8 cellular contexts compared by ENCODE assay signal in the genomic region with DNA sequence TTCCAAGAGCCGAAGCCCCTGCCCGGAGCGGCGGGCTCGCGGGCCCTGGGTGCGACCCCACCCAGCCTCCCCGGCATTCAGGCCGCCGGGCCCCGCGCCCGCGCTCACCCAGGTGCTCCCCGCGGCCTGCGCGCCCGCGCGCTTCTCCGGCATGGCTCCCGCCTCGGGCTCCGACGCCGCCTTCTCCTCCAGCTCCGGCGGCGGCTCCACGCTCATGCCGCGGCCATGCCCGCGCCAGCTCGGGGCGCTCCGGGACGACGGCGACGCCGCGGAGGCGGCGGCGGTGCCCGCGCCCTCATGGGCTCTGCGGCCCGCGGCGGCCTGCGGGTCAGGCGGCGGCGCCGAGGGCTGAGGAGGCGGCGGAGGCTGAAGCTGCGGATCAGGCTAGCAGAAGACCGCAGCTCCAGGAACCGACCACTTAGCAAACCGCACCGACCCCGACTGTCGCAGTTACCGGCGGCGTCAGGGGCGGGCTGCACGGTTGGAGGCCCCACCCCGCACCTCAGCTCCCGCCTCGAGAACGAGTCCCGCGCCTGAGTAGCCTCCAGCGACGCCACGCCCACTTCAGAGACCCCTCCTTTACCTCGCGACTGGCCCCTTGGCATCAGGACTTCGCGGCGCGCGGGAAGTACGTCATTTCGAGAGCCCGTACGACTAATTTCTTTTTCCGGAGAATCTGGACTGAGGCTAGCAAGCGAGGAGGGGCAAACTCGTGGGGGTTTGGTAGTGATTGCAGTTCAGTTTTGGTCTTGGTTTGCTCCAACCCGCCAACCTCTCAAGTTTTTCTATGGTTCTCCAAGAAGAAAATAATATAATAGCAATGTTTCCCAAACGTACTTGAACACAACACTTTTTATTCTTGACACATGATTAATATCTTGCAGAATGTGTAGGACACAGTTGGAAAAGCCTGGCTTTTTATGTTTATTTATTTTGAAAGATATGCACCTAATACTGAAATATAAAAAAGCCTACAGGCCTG. TPM values are rescaled to one million over a fixed set of nuclear protein-coding genes. Genes with fewer than 3 reads are reported as not detected.
A peak's percentile ranks its signal among the peaks of the same experiment; 100 is the strongest.
DNase-seq lines count a peak whose midpoint lies in the region; ATAC-seq and TF ChIP-seq lines count a peak whose summit lies in the region.
"Not testable (repeated sequence)": the region's sequence is repeated elsewhere in the genome, so short reads cannot be mapped to it uniquely, and the experiment has no call there.

No MANE protein-coding gene starts in this region.

- not testable (repeated sequence) for H3K9me3 ChIP-seq in psoas muscle

- H3K27ac ChIP-seq in angular gyrus (ENCODE audit: low read depth, low read length) = peak overlapping the region; percentile 48
- H3K27ac ChIP-seq in psoas muscle = peak overlapping the region; percentile 90
- peak overlapping the region; percentile 83 for H3K27ac ChIP-seq in urinary bladder (ENCODE audit: low read depth)

- DNase-seq in GM13976 (ENCODE audit: low spot score) (peak; percentile 60), NCI-H146 (lab: John Stamatoyannopoulos, UW) (peak; percentile 78), T-helper 2 cell (peak; percentile 57 to 85 (median 74)), left ventricle myocardium superior (peak; percentile 82), psoas muscle (peak; percentile 71 to 86)

- ATAC-seq in HG02870 (IDR thresholded peaks at IDR 0.05; ENCODE audit: unreplicated experiment) (peak; percentile 76), left ventricle myocardium superior (peak; percentile 96), psoas muscle (peak; percentile 95 to 98 (median 96))

- H3K36me3 ChIP-seq in psoas muscle (ENCODE audit: insufficient read depth in 1 of 2, low read depth in 1 of 2); urinary bladder (ENCODE audit: insufficient read depth): not testable (repeated sequence)

- in situ Hi-C loops in GM13976 (cut with MboI; ENCODE audit: low sequenced_read_pairs, unreplicated experiment) = not testable (repeated sequence)

- TF ChIP-seq CTCF in GM13976 (IDR thresholded peaks at IDR 0.05; ENCODE audit: borderline replicate concordance, control extremely low read depth, extremely low read depth, insufficient read depth, missing control alignments); psoas muscle (IDR thresholded peaks at IDR 0.05): not testable (repeated sequence)

- not testable (repeated sequence) for H3K4me1 ChIP-seq in psoas muscle; urinary bladder (ENCODE audit: insufficient read depth)

- H3K4me3 ChIP-seq in psoas muscle (peak overlapping the region; percentile 73), urinary bladder (ENCODE audit: low read depth, low read length) (peak overlapping the region; percentile 61)

- WGBS in psoas muscle, 3 donors = 0 to 1% (median 0%) methylated on average over 54 to 95 of the region's 97 CpGs
- WGBS in urinary bladder = under 1% methylated on average over 92 of the region's 97 CpGs

- H3K27me3 ChIP-seq in psoas muscle (ENCODE audit: insufficient read depth in 3 of 3, low read length in 2 of 3) = not testable (repeated sequence)

- intact Hi-C loops in left ventricle myocardium superior (cut with micrococcal nuclease); psoas muscle (cut with DNase I): not testable (repeated sequence)

RNA-seq across cellular contexts. Expression of a gene that starts 25.5 kb away (rescaled TPM):
- total RNA-seq in left ventricle myocardium superior = 0.27 TPM
- under 1 TPM in 3 of 4 donors, not detected in 1; 0.17 to 0.40 (median 0.28) TPM for total RNA-seq in psoas muscle
- 1 to 10 TPM in 1 of 3 donors, under 1 TPM in 2; 0.38 to 1.8 (median 0.42) TPM for polyA plus RNA-seq in psoas muscle
- total RNA-seq in urinary bladder = 0.42 TPM
- 0.13 TPM for polyA plus RNA-seq in urinary bladder

Comparison
In these comparisons a context has a peak if more than half of its experiments do, and no peak if none do; other contexts are left out.
1. Peak in every context shown above with its lines: DNase-seq, ATAC-seq, H3K4me3 ChIP-seq and H3K27ac ChIP-seq.